10 cellular contexts compared by ENCODE assay signal in genomic region chr6:84762941-84763396, GRCh38. TPM values are rescaled to one million over a fixed set of nuclear protein-coding genes. Genes with fewer than 3 reads are reported as not detected.
DNase-seq lines count a peak whose midpoint lies in the region; ATAC-seq, FAIRE-seq and TF ChIP-seq lines count a peak whose summit lies in the region.
"Had no signal": no experiment of that assay in that cellular context is flagged by ENCODE, and none has a peak within 500 bp of the region (broad histone marks: within the 10 kb centered on the region; RNA-seq: fewer than 3 reads in every experiment).

No MANE protein-coding gene starts in this region.

- ATAC-seq in thoracic aorta (ENCODE audit: insufficient number of reproducible peaks, low FRiP score, low read depth) = peak; percentile 0
- ATAC-seq in foreskin keratinocyte = no peak
- no peak for ATAC-seq in GM21360 (IDR thresholded peaks at IDR 0.05; ENCODE audit: unreplicated experiment)

- H3K27ac ChIP-seq in kidney (ENCODE audit: low read depth in 2 of 2, low read length in 2 of 2) (no peak overlapping the region), thoracic aorta (peak overlapping the region; percentile 99 to 100), foreskin keratinocyte (no peak overlapping the region)

- TF ChIP-seq CTCF in astrocyte of the spinal cord (IDR thresholded peaks at IDR 0.05; ENCODE audit: low read depth, low read length) = no peak
- no peak for TF ChIP-seq CTCF in kidney (IDR thresholded peaks at IDR 0.05; ENCODE audit: borderline replicate concordance, extremely low read depth, insufficient read depth)
- no peak for TF ChIP-seq CTCF in thoracic aorta (IDR thresholded peaks at IDR 0.05)
- TF ChIP-seq CTCF in foreskin keratinocyte (conservative IDR thresholded peaks at IDR 0.05) = no peak

- DNase-seq in NCI-H2081 (lab: John Stamatoyannopoulos, UW) (peak; percentile 43 to 63), NCI-H2081 treated with DMSO at 0.1 percent for 48 hours (lab: John Stamatoyannopoulos, UW) (no peak), astrocyte of the spinal cord (ENCODE audit: low read depth, low spot score) (no peak), kidney (peak; percentile 79), thoracic aorta (ENCODE audit: low spot score) (no peak), foreskin keratinocyte (no peak), NCI-H2107 (lab: John Stamatoyannopoulos, UW) (no peak)
- DNase-seq: amygdala had no signal

- H3K9ac ChIP-seq in kidney (ENCODE audit: low read length in 2 of 2) = no peak overlapping the region

- H3K36me3 ChIP-seq in kidney (ENCODE audit: control insufficient read depth in 1 of 2, insufficient read depth in 2 of 2, low read length in 2 of 2) (no peaks in the 10 kb centered on the region), thoracic aorta (no peaks in the 10 kb centered on the region)

- no peaks in the 10 kb centered on the region for H3K9me3 ChIP-seq in kidney (ENCODE audit: control insufficient read depth in 1 of 2, low read length in 2 of 2)
- no peaks in the 10 kb centered on the region for H3K9me3 ChIP-seq in thoracic aorta

- in situ Hi-C loops in astrocyte of the spinal cord (cut with HindIII; ENCODE audit: low sequenced_read_pairs) = loop anchor here (10.0 kb wide), 1 partner anchor 338 kb away; no protein-coding TSS in a partner anchor

- no peak for FAIRE-seq in kidney (lab: Jason Lieb, UNC)
- FAIRE-seq: A204.1 had no signal

- H3K27me3 ChIP-seq in thoracic aorta (replicated peaks; ENCODE audit: insufficient read depth) = no peaks in the 10 kb centered on the region
- H3K27me3 ChIP-seq in foreskin keratinocyte = peaks cover 97% of the 10 kb centered on the region

- H3K4me1 ChIP-seq in kidney (ENCODE audit: control insufficient read depth in 1 of 2, insufficient read depth in 1 of 2, low read depth in 1 of 2, low read length in 2 of 2) (peaks cover 0 to 4% of the 10 kb centered on the region in 2 donors), thoracic aorta (ENCODE audit: control insufficient read depth in 1 of 2, low read depth in 2 of 2) (peaks cover 3 to 12% of the 10 kb centered on the region in 2 donors), foreskin keratinocyte (no peaks in the 10 kb centered on the region)

- H3K4me3 ChIP-seq in astrocyte of the spinal cord (ENCODE audit: low read depth, low read length) (peak overlapping the region; percentile 70), kidney (ENCODE audit: low read length in 2 of 2) (no peak overlapping the region), thoracic aorta (peak overlapping the region; percentile 96)

- intact Hi-C loops in kidney (cut with DNase I) = no loop called here

RNA-seq across cellular contexts. Expression of gene TBX18, which starts 1.4 kb away (rescaled TPM):
- total RNA-seq in kidney = 4.1 TPM
- polyA plus RNA-seq in kidney (ENCODE audit: insufficient read depth, low read depth, low replicate concordance) = not detected
- total RNA-seq in thoracic aorta = 10 to 100 TPM; 53.5 to 85.4 TPM
- not detected in 2 replicates for total RNA-seq in foreskin keratinocyte
- not detected in 2 replicates for polyA plus RNA-seq in foreskin keratinocyte

Comparison
In these comparisons a context has a peak if more than half of its experiments do, and no peak if none do; other contexts are left out.
1. DNase-seq: peak in NCI-H2081 (2 of 2) and kidney (single experiment); none in NCI-H2081 treated with DMSO at 0.1 percent for 48 hours (single experiment), astrocyte of the spinal cord (single experiment), thoracic aorta (single experiment), foreskin keratinocyte (0 of 2) and NCI-H2107 (single experiment).
2. H3K4me3 ChIP-seq: peak in astrocyte of the spinal cord (single experiment) and thoracic aorta (single experiment); none in kidney (0 of 2).
3. H3K27ac ChIP-seq: peak in thoracic aorta (2 of 2); none in kidney (0 of 2) and foreskin keratinocyte (single experiment).
4. RNA of gene TBX18, which starts 1.4 kb away (total RNA-seq): 53.5 to 85.4 TPM in thoracic aorta; 4.1 TPM in kidney (single experiment) and not detected in foreskin keratinocyte; every median in the first group is over 10 times any median in the second.